Comparison of ENCODE assay signal across 17 cellular contexts in the genomic region with DNA sequence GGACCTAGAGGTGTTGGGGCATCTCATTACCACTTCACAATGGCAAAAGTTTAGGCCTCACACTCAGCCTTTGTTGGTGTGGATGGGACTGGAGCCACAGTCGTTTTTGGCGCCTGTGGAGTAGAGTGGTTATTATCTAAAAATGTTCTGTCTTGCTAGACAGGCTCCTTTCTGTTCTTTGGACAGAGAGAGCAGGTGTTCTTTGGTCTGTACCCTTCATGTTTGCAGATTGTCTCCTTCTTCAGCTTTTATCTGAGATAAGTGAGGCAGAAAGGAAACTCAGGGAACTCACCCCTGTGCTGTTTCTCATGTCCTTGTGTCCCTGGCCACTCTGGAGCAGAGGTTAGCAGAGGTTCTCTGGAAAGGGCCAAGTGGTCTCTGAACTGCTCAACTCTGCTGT.
"Had no signal": no experiment of that assay in that cellular context is flagged by ENCODE, and none has a peak within 500 bp of the region (broad histone marks: within the 10 kb centered on the region; RNA-seq: fewer than 3 reads in every experiment).

No MANE protein-coding gene starts in this region.

- H3K27ac Mint-ChIP-seq: nephron progenitor cell had no signal

- H3K4me3 ChIP-seq: esophagus squamous epithelium, gastroesophageal sphincter, sigmoid colon, skin epidermis, stomach, thyroid gland, upper lobe of left lung, uterus had no signal

- H3K4me1 Mint-ChIP-seq: nephron progenitor cell had no signal

- H3K27ac ChIP-seq: esophagus squamous epithelium, gastroesophageal sphincter, sigmoid colon, skin epidermis, stomach, thyroid gland, upper lobe of left lung had no signal

- H3K27me3 ChIP-seq: esophagus squamous epithelium, gastroesophageal sphincter, sigmoid colon, stomach, thyroid gland, upper lobe of left lung, uterus had no signal

- H3K4me3 Mint-ChIP-seq: immature natural killer cell; naive thymus-derived CD4-positive, alpha-beta T cell; nephron progenitor cell had no signal

- H3K36me3 ChIP-seq: gastroesophageal sphincter, sigmoid colon, stomach, thyroid gland, upper lobe of left lung, uterus had no signal

- H3K27me3 Mint-ChIP-seq: naive thymus-derived CD4-positive, alpha-beta T cell had no signal

- DNase-seq: esophagus squamous epithelium; foreskin fibroblast; glutamatergic neuron; immature natural killer cell; mammary epithelial cell; naive thymus-derived CD4-positive, alpha-beta T cell; nephron progenitor cell; sigmoid colon; stimulated activated CD4-positive, alpha-beta T cell treated with anti-CD3 and anti-CD28 coated beads, Interleukin-2, amount 100 ng/mL, for 24 hours; stimulated activated CD4-positive, alpha-beta T cell treated with anti-CD3 and anti-CD28 coated beads, Interleukin-4, amount 100 ng/mL, for 4 hours; stimulated activated naive CD4-positive, alpha-beta T cell; stomach; thyroid gland; upper lobe of left lung; uterus had no signal

- H3K4me1 ChIP-seq: thyroid gland, uterus had no signal

- ATAC-seq: gastroesophageal sphincter; naive thymus-derived CD4-positive, alpha-beta T cell had no signal

- H3K9me3 ChIP-seq: thyroid gland had no signal
